In genomic region chr6:85644374-85644762, GRCh38 we compare ENCODE assay signal across 8 cellular contexts. TPM values are rescaled to one million over a fixed set of nuclear protein-coding genes. Genes with fewer than 3 reads are reported as not detected.
DNase-seq lines count a peak whose midpoint lies in the region; ATAC-seq, FAIRE-seq and TF ChIP-seq lines count a peak whose summit lies in the region.

No MANE protein-coding gene starts in this region.

- peaks cover 9 to 11% of the 10 kb centered on the region in 2 experiments; a peak in 2 of 4 replicates for H3K4me1 ChIP-seq in SK-N-SH (ENCODE audit: control insufficient read depth in 1 of 2, insufficient read depth in 2 of 2, low read depth in 1 of 2, low read length in 1 of 2)
- H3K4me1 ChIP-seq in iPS-15b (ENCODE audit: control insufficient read depth, insufficient read depth, low read length) = peaks cover 15% of the 10 kb centered on the region
- H3K4me1 ChIP-seq in subcutaneous abdominal adipose tissue (ENCODE audit: control insufficient read depth in 5 of 5, insufficient read depth in 5 of 5, low read length in 5 of 5) = peaks cover 2 to 29% (median 28%) of the 10 kb centered on the region in 5 donors

- no peaks in the 10 kb centered on the region for H3K27me3 ChIP-seq in SK-N-SH (ENCODE audit: insufficient read depth)
- H3K27me3 ChIP-seq in iPS-15b (ENCODE audit: control insufficient read depth, insufficient read depth, low read length) = no peaks in the 10 kb centered on the region
- no peaks in the 10 kb centered on the region for H3K27me3 ChIP-seq in subcutaneous abdominal adipose tissue (ENCODE audit: control insufficient read depth in 5 of 5, insufficient read depth in 4 of 5, low read length in 5 of 5)

- 0% methylated on average over 4 of the region's 4 CpGs for WGBS in SK-N-SH (ENCODE audit: low lambda C conversion rate)

- peaks cover 4% of the 10 kb centered on the region for H3K27me3 Mint-ChIP-seq in activated CD4-positive, alpha-beta memory T cell treated with anti-CD3 and anti-CD28 coated beads, Interleukin-2, amount 10 ng/mL, durations not matched to agents 7 days and 5 days

- peak overlapping the region; percentile 79 for H3K27ac Mint-ChIP-seq in activated CD4-positive, alpha-beta memory T cell treated with anti-CD3 and anti-CD28 coated beads, Interleukin-2, amount 10 ng/mL, durations not matched to agents 7 days and 5 days

- H3K4me3 ChIP-seq in SK-N-SH (ENCODE audit: low read depth in 2 of 2, low read length in 1 of 2) (peak overlapping the region; percentile 74 to 77), iPS-15b (ENCODE audit: low read depth, low read length) (peak overlapping the region; percentile 85), subcutaneous abdominal adipose tissue (ENCODE audit: low read depth in 1 of 5, low read length in 5 of 5) (peak overlapping the region; percentile 60 to 85 (median 80))

- H3K9ac ChIP-seq in SK-N-SH = peak overlapping the region; percentile 97
- H3K9ac ChIP-seq in iPS-15b (ENCODE audit: low read depth, low read length) = peak overlapping the region; percentile 96
- peak overlapping the region; percentile 82 to 89 (median 84) for H3K9ac ChIP-seq in subcutaneous abdominal adipose tissue (ENCODE audit: low read length in 5 of 5)

- H3K4me3 Mint-ChIP-seq in activated CD4-positive, alpha-beta memory T cell treated with anti-CD3 and anti-CD28 coated beads, Interleukin-2, amount 10 ng/mL, durations not matched to agents 7 days and 5 days = peak overlapping the region; percentile 76

- peaks cover 4% of the 10 kb centered on the region for H3K9me3 Mint-ChIP-seq in activated CD4-positive, alpha-beta memory T cell treated with anti-CD3 and anti-CD28 coated beads, Interleukin-2, amount 10 ng/mL, durations not matched to agents 7 days and 5 days

- H3K27ac ChIP-seq in SK-N-SH (ENCODE audit: low read depth in 2 of 2, low read length in 1 of 2) (peak overlapping the region; percentile 99), subcutaneous abdominal adipose tissue (ENCODE audit: low read depth, low read length) (peak overlapping the region; percentile 95)

- H3K36me3 Mint-ChIP-seq in activated CD4-positive, alpha-beta memory T cell treated with anti-CD3 and anti-CD28 coated beads, Interleukin-2, amount 10 ng/mL, durations not matched to agents 7 days and 5 days (ENCODE audit: low read depth) = peaks cover 33% of the 10 kb centered on the region

- H3K4me1 Mint-ChIP-seq in activated CD4-positive, alpha-beta memory T cell treated with anti-CD3 and anti-CD28 coated beads, Interleukin-2, amount 10 ng/mL, durations not matched to agents 7 days and 5 days = peaks cover 36% of the 10 kb centered on the region

- POLR2A ChIA-PET in SK-N-SH (lab: Yijun Ruan, JAX) = interaction anchor here (0.7 to 8.1 kb wide), 8 partner anchors 8 to 51 kb away, joined by 3 to 149 read pairs (median 10); partner anchors contain the start of gene SNX14
- POLR2A ChIA-PET in activated CD4-positive, alpha-beta memory T cell treated with anti-CD3 and anti-CD28 coated beads, Interleukin-2, amount 10 ng/mL, durations not matched to agents 7 days and 5 days (lab: Charles Lee) = interaction anchor here (0.8 to 13.8 kb wide), 13 partner anchors 8 to 61 kb away, joined by 3 to 1187 read pairs (median 5); partner anchors contain the start of gene SNX14

- peaks cover 12% of the 10 kb centered on the region for H3F3A ChIP-seq in SK-N-SH (replicated peaks; ENCODE audit: insufficient read depth)

- H3K79me2 ChIP-seq in SK-N-SH (ENCODE audit: insufficient read depth) = peaks cover 41% of the 10 kb centered on the region

- peak overlapping the region; percentile 85 for H2AFZ ChIP-seq in SK-N-SH (ENCODE audit: low read depth)

- H3K36me3 ChIP-seq in SK-N-SH (replicated peaks in 1 of 2; ENCODE audit: control insufficient read depth in 1 of 2, insufficient read depth in 2 of 2, low read length in 1 of 2) (peaks cover 10 to 17% of the 10 kb centered on the region in 2 experiments), iPS-15b (ENCODE audit: control insufficient read depth, insufficient read depth, low read length) (peaks cover 11% of the 10 kb centered on the region), subcutaneous abdominal adipose tissue (ENCODE audit: control insufficient read depth in 5 of 5, insufficient read depth in 5 of 5, low read length in 5 of 5) (peaks cover 3 to 10% (median 5%) of the 10 kb centered on the region in 5 donors)

- DNase-seq in SK-N-SH = no peak
- no peak for DNase-seq in activated CD4-positive, alpha-beta memory T cell treated with anti-CD3 and anti-CD28 coated beads, Interleukin-2, amount 10 ng/mL, durations not matched to agents 7 days and 5 days
- no peak for DNase-seq in H54 (ENCODE audit: insufficient read length, low spot score)
- DNase-seq in KG1 (lab: John Stamatoyannopoulos, UW) = no peak

- H3K9me3 ChIP-seq in SK-N-SH (no peaks in the 10 kb centered on the region), iPS-15b (ENCODE audit: control insufficient read depth, insufficient read depth, low read length) (no peaks in the 10 kb centered on the region), subcutaneous abdominal adipose tissue (ENCODE audit: control insufficient read depth in 5 of 5, low read length in 5 of 5) (no peaks in the 10 kb centered on the region)

- peak overlapping the region; percentile 70 for H3K4me2 ChIP-seq in SK-N-SH

- TF ChIP-seq CTCF in SK-N-SH (IDR thresholded peaks at IDR 0.05) = no peak

- no peak for TF ChIP-seq POLR2A in H54 (IDR thresholded peaks at IDR 0.05; ENCODE audit: low read depth, low read length)

- no peak for TF ChIP-seq EP300 in SK-N-SH (IDR thresholded peaks at IDR 0.05; ENCODE audit: borderline replicate concordance in 1 of 2, low read depth in 1 of 2, low read length in 1 of 2)

- CTCF ChIA-PET in SK-N-SH (lab: Yijun Ruan, JAX) = interaction anchor here (0.7 to 1.3 kb wide), 4 partner anchors 15 to 107 kb away, joined by 3 to 6 read pairs (median 4); no protein-coding TSS in a partner anchor
- CTCF ChIA-PET in activated CD4-positive, alpha-beta memory T cell treated with anti-CD3 and anti-CD28 coated beads, Interleukin-2, amount 10 ng/mL, durations not matched to agents 7 days and 5 days (lab: Charles Lee) = interaction anchor here (1.1 to 8.8 kb wide), 3 partner anchors 11 to 33 kb away, joined by 3 to 116 read pairs (median 27); no protein-coding TSS in a partner anchor

- ATAC-seq in SK-N-SH treated with all-trans-retinoic acid at 6 μM for 48 hours (no peak), HG02588 (IDR thresholded peaks at IDR 0.05; ENCODE audit: unreplicated experiment) (no peak)

- H4K20me1 ChIP-seq in SK-N-SH (ENCODE audit: insufficient read depth) = peaks cover 28% of the 10 kb centered on the region

- TF ChIP-seq RAD21 in SK-N-SH (IDR thresholded peaks at IDR 0.05; ENCODE audit: low read length) = no peak

- FAIRE-seq in H54 (lab: Jason Lieb, UNC) = no peak

- H3K9me2 ChIP-seq in SK-N-SH = no peaks in the 10 kb centered on the region

TF ChIP-seq in SK-N-SH, 30 proteins besides CTCF, POLR2A, EP300 and RAD21:
- TF ChIP-seq FOXJ3 (CRISPR knock-in tag; IDR thresholded peaks at IDR 0.05) (no peak), SIN3A (IDR thresholded peaks at IDR 0.05; ENCODE audit: borderline replicate concordance, low read depth, low read length) (no peak), EZH2phosphoT487 (IDR thresholded peaks at IDR 0.05; ENCODE audit: borderline replicate concordance, low read depth) (no peak)
TF ChIP-seq in SK-N-SH: peak in this region for 0.

TF ChIP-seq in SK-N-SH treated with all-trans-retinoic acid at 6 μM for 48 hours, 23 proteins besides CTCF, POLR2A, EP300 and RAD21 (continues in another document):
- TF ChIP-seq CSRNP3 (CRISPR knock-in tag; IDR thresholded peaks at IDR 0.05) = no peak
- TF ChIP-seq PATZ1 (CRISPR knock-in tag; IDR thresholded peaks at IDR 0.05; ENCODE audit: borderline replicate concordance) = no peak
- TF ChIP-seq ZFP3 (CRISPR knock-in tag; IDR thresholded peaks at IDR 0.05) = no peak

RNA-seq across cellular contexts. Expression of gene SYNCRIP, which starts 1.7 kb away (rescaled TPM):
- 15.9 and 17.8 TPM in 2 replicates for polyA plus RNA-seq in SK-N-SH (2012; rRNA removed)
- polyA plus RNA-seq in SK-N-SH (2012; cell fraction: cytosol; rRNA removed) = 30.8 and 46.3 TPM in 2 replicates
- 9.6 and 18.8 TPM in 2 replicates for polyA plus RNA-seq in SK-N-SH (2012; cell fraction: nucleus; rRNA removed)
- total RNA-seq in activated CD4-positive, alpha-beta memory T cell treated with anti-CD3 and anti-CD28 coated beads, Interleukin-2, amount 10 ng/mL, durations not matched to agents 7 days and 5 days = 100 to 1,000 TPM in 1 of 2 experiments, 10 to 100 TPM in 1; 100.0 to 101 TPM

RNA-seq across cellular contexts. Expression of gene SNX14, which starts 50.7 kb away (rescaled TPM):
- polyA plus RNA-seq in SK-N-SH (2012; rRNA removed) = 40.4 and 53.9 TPM in 2 replicates
- polyA plus RNA-seq in SK-N-SH (2012; cell fraction: cytosol; rRNA removed) = 45.8 and 56.8 TPM in 2 replicates
- 86.5 and 129 TPM in 2 replicates for polyA plus RNA-seq in SK-N-SH (2012; cell fraction: nucleus; rRNA removed)
- total RNA-seq in activated CD4-positive, alpha-beta memory T cell treated with anti-CD3 and anti-CD28 coated beads, Interleukin-2, amount 10 ng/mL, durations not matched to agents 7 days and 5 days = 10 to 100 TPM; 48.2 to 50.9 TPM
